ENCODE assay signal across 21 cellular contexts in the genomic region with DNA sequence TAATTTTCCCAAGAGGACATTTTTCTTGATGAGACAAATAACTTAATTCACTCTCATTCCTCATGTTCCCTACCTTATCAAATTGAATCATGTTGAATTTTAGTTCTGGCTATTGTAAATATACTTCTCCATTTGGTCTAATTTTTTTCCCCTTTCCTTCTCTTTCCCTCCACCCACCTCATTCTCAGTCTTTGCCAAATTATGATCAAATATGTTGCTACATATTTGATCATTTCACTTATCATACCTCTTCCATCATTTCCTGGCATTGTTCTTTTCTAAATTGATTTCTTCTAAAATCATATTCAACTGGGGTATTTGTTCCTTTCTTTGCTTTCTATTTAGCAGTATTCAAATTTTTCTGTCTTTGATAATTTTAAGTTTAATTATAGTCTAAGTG. TPM values are rescaled to one million over a fixed set of nuclear protein-coding genes. Genes with fewer than 3 reads are reported as not detected.
DNase-seq lines count a peak whose midpoint lies in the region; ATAC-seq, FAIRE-seq and TF ChIP-seq lines count a peak whose summit lies in the region.
"Had no signal": no experiment of that assay in that cellular context is flagged by ENCODE, and none has a peak within 500 bp of the region (broad histone marks: within the 10 kb centered on the region; RNA-seq: fewer than 3 reads in every experiment).

No MANE protein-coding gene starts in this region.

- no peak for TF ChIP-seq POLR2A in prostate gland (IDR thresholded peaks at IDR 0.05)

- H3K4me1 Mint-ChIP-seq in chondrocyte (ENCODE audit: low read depth) = peaks cover 19% of the 10 kb centered on the region
- peaks cover 31% of the 10 kb centered on the region for H3K4me1 Mint-ChIP-seq in mesothelial cell of epicardium
- H3K4me1 Mint-ChIP-seq: CD8-positive, alpha-beta memory T cell had no signal

- H3K9ac ChIP-seq in smooth muscle cell (ENCODE audit: low read depth) = no peak overlapping the region

- H3K4me1 ChIP-seq in smooth muscle cell (ENCODE audit: low read depth) = no peaks in the 10 kb centered on the region
- H3K4me1 ChIP-seq in prostate gland (replicated peaks) = no peaks in the 10 kb centered on the region

- H3K9me3 ChIP-seq in smooth muscle cell (replicated peaks; ENCODE audit: low read depth) = no peaks in the 10 kb centered on the region
- H3K9me3 ChIP-seq in prostate gland = no peaks in the 10 kb centered on the region
- H3K9me3 ChIP-seq: BE2C had no signal

- TF ChIP-seq CTCF in chondrocyte (IDR thresholded peaks at IDR 0.05) = no peak
- TF ChIP-seq CTCF in mesothelial cell of epicardium (IDR thresholded peaks at IDR 0.05; ENCODE audit: unreplicated experiment) = no peak
- TF ChIP-seq CTCF in smooth muscle cell (IDR thresholded peaks at IDR 0.05; ENCODE audit: borderline replicate concordance, insufficient read depth, poor library complexity, severe bottlenecking) = no peak
- TF ChIP-seq CTCF in prostate gland (IDR thresholded peaks at IDR 0.05) = no peak

- H3K4me3 ChIP-seq in smooth muscle cell = no peak overlapping the region
- no peak overlapping the region for H3K4me3 ChIP-seq in prostate gland
- H3K4me3 ChIP-seq: GM23338 had no signal

- DNase-seq in chondrocyte (ENCODE audit: low spot score) = no peak
- no peak for DNase-seq in mesothelial cell of epicardium (ENCODE audit: low spot score in 2 of 2, unreplicated experiment in 2 of 2)
- no peak for DNase-seq in smooth muscle cell (lab: John Stamatoyannopoulos, UW; ENCODE audit: unreplicated experiment)
- no peak for DNase-seq in NCI-H446 treated with DMSO at 0.1 percent for 48 hours (lab: John Stamatoyannopoulos, UW)
- DNase-seq in prostate gland (ENCODE audit: low spot score) = no peak
- DNase-seq: ACHN; C1 segment of cervical spinal cord; CD4-positive, CD25-positive, alpha-beta regulatory T cell; CD8-positive, alpha-beta memory T cell; COR-L47; DMS 273 treated with DMSO at 0.1 percent for 48 hours; HCEC 1CT had no signal

- H3K9me3 Mint-ChIP-seq in chondrocyte (ENCODE audit: low read depth) = peaks cover 16% of the 10 kb centered on the region
- peaks cover 20% of the 10 kb centered on the region for H3K9me3 Mint-ChIP-seq in mesothelial cell of epicardium

- FAIRE-seq in endometrium (lab: Jason Lieb, UNC) = peak; percentile 81
- FAIRE-seq: GM12891, GM18507, H54 had no signal

- H3K36me3 ChIP-seq in smooth muscle cell (ENCODE audit: low read depth) (no peaks in the 10 kb centered on the region), prostate gland (no peaks in the 10 kb centered on the region)
- H3K36me3 ChIP-seq: BE2C had no signal

- H3K27ac Mint-ChIP-seq in chondrocyte (ENCODE audit: unreplicated experiment) (peak overlapping the region; percentile 14), mesothelial cell of epicardium (peak overlapping the region; percentile 77)
- H3K27ac Mint-ChIP-seq: CD4-positive, CD25-positive, alpha-beta regulatory T cell; CD8-positive, alpha-beta memory T cell had no signal

- H3K27me3 ChIP-seq in smooth muscle cell (ENCODE audit: low read depth) (no peaks in the 10 kb centered on the region), prostate gland (replicated peaks; ENCODE audit: insufficient read depth) (no peaks in the 10 kb centered on the region)
- H3K27me3 ChIP-seq: BE2C had no signal

- no peak overlapping the region for H2AFZ ChIP-seq in smooth muscle cell (ENCODE audit: low read depth)
- H2AFZ ChIP-seq: GM23338 had no signal

- no peak for ATAC-seq in activated CD4-positive, CD25-positive, alpha-beta regulatory T cell treated with anti-CD3 and anti-CD28 coated beads, Interleukin-2, amount 50 U/mL, for 24 hours
- ATAC-seq: GM23338 had no signal

- H3K36me3 Mint-ChIP-seq in chondrocyte (ENCODE audit: low read depth) (peaks cover 3% of the 10 kb centered on the region), mesothelial cell of epicardium (peaks cover 11% of the 10 kb centered on the region)
- H3K36me3 Mint-ChIP-seq: CD4-positive, CD25-positive, alpha-beta regulatory T cell; CD8-positive, alpha-beta memory T cell had no signal

- H3K4me2 ChIP-seq in smooth muscle cell = no peak overlapping the region
- H3K4me2 ChIP-seq: GM23338 had no signal

- H3K4me3 Mint-ChIP-seq in chondrocyte (ENCODE audit: unreplicated experiment) (no peak overlapping the region), mesothelial cell of epicardium (no peak overlapping the region)
- H3K4me3 Mint-ChIP-seq: CD4-positive, CD25-positive, alpha-beta regulatory T cell; CD8-positive, alpha-beta memory T cell; GM23338 had no signal

- H3K27ac ChIP-seq in smooth muscle cell (ENCODE audit: low read depth) (peak overlapping the region; percentile 31), prostate gland (no peak overlapping the region)
- H3K27ac ChIP-seq: HL-60 had no signal

- H3K79me2 ChIP-seq in smooth muscle cell (ENCODE audit: low read depth) = no peaks in the 10 kb centered on the region

- intact Hi-C loops in prostate gland (cut with DNase I) = no loop called here

- H3F3A ChIP-seq in smooth muscle cell (ENCODE audit: low read depth) = peaks cover 4% of the 10 kb centered on the region

- H3K27me3 Mint-ChIP-seq in chondrocyte (ENCODE audit: low read depth) (no peaks in the 10 kb centered on the region), mesothelial cell of epicardium (ENCODE audit: low read depth) (no peaks in the 10 kb centered on the region)
- H3K27me3 Mint-ChIP-seq: CD4-positive, CD25-positive, alpha-beta regulatory T cell; CD8-positive, alpha-beta memory T cell had no signal

- H4K20me1 ChIP-seq in smooth muscle cell (ENCODE audit: low read depth) = no peaks in the 10 kb centered on the region

RNA-seq across cellular contexts. Expression of gene HDGFL1, which starts 52.3 kb away (rescaled TPM):
- not detected in 3 replicates for total RNA-seq in chondrocyte
- 0.09 to 0.14 TPM (median 0.11 TPM) in 3 replicates for total RNA-seq in mesothelial cell of epicardium
- not detected in 2 replicates for total RNA-seq in smooth muscle cell
- polyA plus RNA-seq in smooth muscle cell = not detected in 2 replicates
- 10 to 100 TPM in 1 of 2 donors, not detected in 1; 14.6 TPM for total RNA-seq in prostate gland
- total RNA-seq: CD4-positive, CD25-positive, alpha-beta regulatory T cell; CD8-positive, alpha-beta memory T cell; GM23338; HT1080 had no signal
- polyA plus RNA-seq: CD4-positive, CD25-positive, alpha-beta regulatory T cell; CD8-positive, alpha-beta memory T cell; GM23338 had no signal
